9 cellular contexts compared by ENCODE assay signal in genomic region chr14:23910081-23910875, GRCh38. TPM values are rescaled to one million over a fixed set of nuclear protein-coding genes. Genes with fewer than 3 reads are reported as not detected.
DNase-seq lines count a peak whose midpoint lies in the region; ATAC-seq and TF ChIP-seq lines count a peak whose summit lies in the region.
"Had no signal": no experiment of that assay in that cellular context is flagged by ENCODE, and none has a peak within 500 bp of the region (broad histone marks: within the 10 kb centered on the region; RNA-seq: fewer than 3 reads in every experiment).

No MANE protein-coding gene starts in this region.

- peaks cover 39% of the 10 kb centered on the region for H3K27me3 Mint-ChIP-seq in chondrocyte (ENCODE audit: low read depth)
- peaks cover 9% of the 10 kb centered on the region for H3K27me3 Mint-ChIP-seq in activated T-helper 1 cell treated with anti-CD3 and anti-CD28 coated beads, Interleukin-12 subunit alpha, Interleukin-12 subunit beta, Interleukin-2, Interleukin-4 antibody, amounts not matched to agents 30 ng/mL and 10 ng/mL and 1 ng/mL, durations not matched to agents 14 hours and 24 hours and 36 hours (ENCODE audit: insufficient read depth)

- TF ChIP-seq CTCF in chondrocyte (IDR thresholded peaks at IDR 0.05) = peak; percentile 82

- H3K4me3 Mint-ChIP-seq in chondrocyte (ENCODE audit: unreplicated experiment) = no peak overlapping the region
- H3K4me3 Mint-ChIP-seq in activated T-helper 1 cell treated with anti-CD3 and anti-CD28 coated beads, Interleukin-12 subunit alpha, Interleukin-12 subunit beta, Interleukin-2, Interleukin-4 antibody, amounts not matched to agents 30 ng/mL and 10 ng/mL and 1 ng/mL, durations not matched to agents 14 hours and 24 hours and 36 hours = no peak overlapping the region
- H3K4me3 Mint-ChIP-seq: naive B cell had no signal

- peak; percentile 86 for DNase-seq in D341Med (ENCODE audit: low spot score)
- DNase-seq in HCEC 1CT = peak; percentile 45
- DNase-seq in NCI-H82 treated with DMSO at 0.1 percent for 48 hours (lab: John Stamatoyannopoulos, UW; ENCODE audit: unreplicated experiment) = peak; percentile 36
- no peak for DNase-seq in chondrocyte (ENCODE audit: low spot score)
- DNase-seq in medulla oblongata (ENCODE audit: extremely low spot score) = peak; percentile 51
- DNase-seq in activated T-helper 1 cell treated with anti-CD3 and anti-CD28 coated beads, Interleukin-12 subunit alpha, Interleukin-12 subunit beta, Interleukin-2, Interleukin-4 antibody, amounts not matched to agents 30 ng/mL and 10 ng/mL and 1 ng/mL, durations not matched to agents 14 hours and 24 hours and 36 hours (ENCODE audit: low spot score) = no peak
- DNase-seq: naive B cell had no signal

- intact Hi-C loops in activated T-helper 1 cell treated with anti-CD3 and anti-CD28 coated beads, Interleukin-12 subunit alpha, Interleukin-12 subunit beta, Interleukin-2, Interleukin-4 antibody, amounts not matched to agents 30 ng/mL and 10 ng/mL and 1 ng/mL, durations not matched to agents 14 hours and 24 hours and 36 hours (cut with micrococcal nuclease) = loop anchor here (1.0 kb wide), 2 partner anchors 183 to 278 kb away; no protein-coding TSS in a partner anchor

- ATAC-seq in GM18520 (IDR thresholded peaks at IDR 0.05; ENCODE audit: unreplicated experiment) = no peak
- ATAC-seq in GM21360 (IDR thresholded peaks at IDR 0.05; ENCODE audit: unreplicated experiment) = no peak

- peaks cover 2% of the 10 kb centered on the region for H3K36me3 Mint-ChIP-seq in chondrocyte (ENCODE audit: low read depth)
- no peaks in the 10 kb centered on the region for H3K36me3 Mint-ChIP-seq in activated T-helper 1 cell treated with anti-CD3 and anti-CD28 coated beads, Interleukin-12 subunit alpha, Interleukin-12 subunit beta, Interleukin-2, Interleukin-4 antibody, amounts not matched to agents 30 ng/mL and 10 ng/mL and 1 ng/mL, durations not matched to agents 14 hours and 24 hours and 36 hours (ENCODE audit: low read depth)
- H3K36me3 Mint-ChIP-seq: naive B cell had no signal

- H3K4me1 Mint-ChIP-seq in chondrocyte (ENCODE audit: low read depth) = no peaks in the 10 kb centered on the region
- no peaks in the 10 kb centered on the region for H3K4me1 Mint-ChIP-seq in activated T-helper 1 cell treated with anti-CD3 and anti-CD28 coated beads, Interleukin-12 subunit alpha, Interleukin-12 subunit beta, Interleukin-2, Interleukin-4 antibody, amounts not matched to agents 30 ng/mL and 10 ng/mL and 1 ng/mL, durations not matched to agents 14 hours and 24 hours and 36 hours (ENCODE audit: low read depth)
- H3K4me1 Mint-ChIP-seq: naive B cell had no signal

- no peaks in the 10 kb centered on the region for H3K9me3 Mint-ChIP-seq in chondrocyte (ENCODE audit: low read depth)
- H3K9me3 Mint-ChIP-seq in activated T-helper 1 cell treated with anti-CD3 and anti-CD28 coated beads, Interleukin-12 subunit alpha, Interleukin-12 subunit beta, Interleukin-2, Interleukin-4 antibody, amounts not matched to agents 30 ng/mL and 10 ng/mL and 1 ng/mL, durations not matched to agents 14 hours and 24 hours and 36 hours = no peaks in the 10 kb centered on the region
- H3K9me3 Mint-ChIP-seq: naive B cell had no signal

- no peak overlapping the region for H3K27ac Mint-ChIP-seq in chondrocyte (ENCODE audit: unreplicated experiment)
- H3K27ac Mint-ChIP-seq in activated T-helper 1 cell treated with anti-CD3 and anti-CD28 coated beads, Interleukin-12 subunit alpha, Interleukin-12 subunit beta, Interleukin-2, Interleukin-4 antibody, amounts not matched to agents 30 ng/mL and 10 ng/mL and 1 ng/mL, durations not matched to agents 14 hours and 24 hours and 36 hours = no peak overlapping the region
- H3K27ac Mint-ChIP-seq: naive B cell had no signal

RNA-seq across cellular contexts. Expression of gene DHRS4, which starts 43.3 kb away (rescaled TPM):
- 16.8 to 18.2 TPM (median 16.9 TPM) in 3 replicates for total RNA-seq in chondrocyte
- total RNA-seq in activated T-helper 1 cell treated with anti-CD3 and anti-CD28 coated beads, Interleukin-12 subunit alpha, Interleukin-12 subunit beta, Interleukin-2, Interleukin-4 antibody, amounts not matched to agents 30 ng/mL and 10 ng/mL and 1 ng/mL, durations not matched to agents 14 hours and 24 hours and 36 hours = 13.9 and 18.4 TPM in 2 replicates

Comparison
In these comparisons a context has a peak if more than half of its experiments do, and no peak if none do; other contexts are left out.
1. DNase-seq: peak in D341Med (single experiment), HCEC 1CT (single experiment), NCI-H82 treated with DMSO at 0.1 percent for 48 hours (single experiment) and medulla oblongata (single experiment); none in chondrocyte (single experiment) and activated T-helper 1 cell treated with anti-CD3 and anti-CD28 coated beads, Interleukin-12 subunit alpha, Interleukin-12 subunit beta, Interleukin-2, Interleukin-4 antibody, amounts not matched to agents 30 ng/mL and 10 ng/mL and 1 ng/mL, durations not matched to agents 14 hours and 24 hours and 36 hours (single experiment).